In the genomic region with DNA sequence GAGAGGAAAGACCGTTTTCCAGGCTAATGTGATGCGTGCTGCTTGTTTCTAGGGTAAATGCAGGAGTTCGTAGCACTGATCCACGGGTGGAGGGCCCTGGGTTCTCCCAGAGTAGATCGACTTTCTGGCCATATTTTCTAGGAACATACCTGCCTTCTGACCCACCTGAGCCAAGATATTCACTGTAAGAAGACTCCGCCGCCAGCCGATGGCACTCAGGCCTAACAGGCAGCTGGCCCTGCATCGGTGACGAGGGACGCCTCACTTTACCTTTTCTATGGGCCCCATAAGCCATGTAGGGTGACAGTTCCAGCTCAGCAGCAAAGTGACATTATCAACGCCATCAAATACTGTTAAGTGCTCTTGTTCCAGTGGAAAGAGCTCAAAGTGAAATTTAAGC, we compare ENCODE assay signal across 30 cellular contexts. TPM values are rescaled to one million over a fixed set of nuclear protein-coding genes. Genes with fewer than 3 reads are reported as not detected.
"Had no signal": no experiment of that assay in that cellular context is flagged by ENCODE, and none has a peak within 500 bp of the region (broad histone marks: within the 10 kb centered on the region; RNA-seq: fewer than 3 reads in every experiment).

No MANE protein-coding gene starts in this region.

- H3K9me3 ChIP-seq: SJCRH30 had no signal

- DNase-seq: activated CD4-positive, alpha-beta memory T cell treated with anti-CD3 and anti-CD28 coated beads, Interleukin-2, amount 10 ng/mL, durations not matched to agents 7 days and 5 days; activated CD4-positive, alpha-beta T cell treated with anti-CD3 and anti-CD28 coated beads for 36 hours; activated CD4-positive, alpha-beta T cell treated with anti-CD3 and anti-CD28 coated beads, Interleukin-2, amount 50 U/mL, for 1 hour; activated CD8-positive, alpha-beta memory T cell treated with anti-CD3 and anti-CD28 coated beads, Interleukin-2, amount 50 U/mL, for 4 hours; activated effector memory CD4-positive, alpha-beta T cell treated with Interleukin-2 at 50 U/mL for 16 hours; activated naive CD4-positive, alpha-beta T cell; amygdala; KG1; NCI-H1092; NCI-H1417 treated with DMSO at 0.1 percent for 48 hours; NCI-H1694; NCI-H2081; NCI-H510A treated with DMSO at 0.1 percent for 48 hours; NCI-H69; NK-92 treated with Interleukin-12 subunit alpha and Interleukin-12 subunit beta, amount 100 ng/mL, for 24 hours; OCI-M1; Right ventricle myocardium superior; RPMI8226; SJCRH30; SK-N-SH; T-helper 1 cell; WERI-Rb-1 had no signal

- H3K4me1 ChIP-seq: SJCRH30 had no signal

- H3K4me1 Mint-ChIP-seq: activated CD4-positive, alpha-beta memory T cell treated with anti-CD3 and anti-CD28 coated beads, Interleukin-2, amount 10 ng/mL, durations not matched to agents 7 days and 5 days; activated CD4-positive, alpha-beta T cell treated with anti-CD3 and anti-CD28 coated beads for 36 hours; IgD-negative memory B cell had no signal

- H3K4me3 Mint-ChIP-seq: activated CD4-positive, alpha-beta memory T cell treated with anti-CD3 and anti-CD28 coated beads, Interleukin-2, amount 10 ng/mL, durations not matched to agents 7 days and 5 days; activated CD4-positive, alpha-beta T cell treated with anti-CD3 and anti-CD28 coated beads for 36 hours; activated naive CD8-positive, alpha-beta T cell; brain; IgD-negative memory B cell had no signal

- H3K9me3 Mint-ChIP-seq: activated CD4-positive, alpha-beta memory T cell treated with anti-CD3 and anti-CD28 coated beads, Interleukin-2, amount 10 ng/mL, durations not matched to agents 7 days and 5 days; IgD-negative memory B cell had no signal

- H3K27ac ChIP-seq: cardiac muscle cell, SJCRH30, WERI-Rb-1 had no signal

- H3K36me3 Mint-ChIP-seq: activated naive CD8-positive, alpha-beta T cell; brain; IgD-negative memory B cell had no signal

- H3K27ac Mint-ChIP-seq: activated CD4-positive, alpha-beta memory T cell treated with anti-CD3 and anti-CD28 coated beads, Interleukin-2, amount 10 ng/mL, durations not matched to agents 7 days and 5 days; activated CD4-positive, alpha-beta T cell treated with anti-CD3 and anti-CD28 coated beads for 36 hours; activated naive CD8-positive, alpha-beta T cell; brain; IgD-negative memory B cell had no signal

- H3K36me3 ChIP-seq: cardiac muscle cell, SJCRH30, WERI-Rb-1 had no signal

- H3K4me3 ChIP-seq: cardiac muscle cell, SJCRH30 had no signal

- H3K27me3 ChIP-seq: SJCRH30 had no signal

RNA-seq across cellular contexts. Expression of gene FRMD1, which starts 30.2 kb away (rescaled TPM):
- total RNA-seq: activated CD4-positive, alpha-beta memory T cell treated with anti-CD3 and anti-CD28 coated beads, Interleukin-2, amount 10 ng/mL, durations not matched to agents 7 days and 5 days; activated CD4-positive, alpha-beta T cell treated with anti-CD3 and anti-CD28 coated beads for 36 hours; astrocyte; LHCN-M2; M059J; SJCRH30; T-helper 2 cell treated with Interferon-gamma antibody and Interleukin-4, amounts not matched to agents 100 ng/mL and 5 ng/mL, for 36 hours had no signal
- polyA plus RNA-seq: cardiac muscle cell, IgD-negative memory B cell, SK-N-SH had no signal
